In genomic region chr6:47241742-47242482, GRCh38 we compare ENCODE assay signal across 8 cellular contexts.
DNase-seq lines count a peak whose midpoint lies in the region; ATAC-seq and TF ChIP-seq lines count a peak whose summit lies in the region.

No MANE protein-coding gene starts in this region.

- peak overlapping the region; percentile 65 for H4K8ac ChIP-seq in mesendoderm (ENCODE audit: low read depth, low read length)

- H3K4ac ChIP-seq in mesendoderm (ENCODE audit: low read depth, low read length) = no peak overlapping the region

- H3K36me3 ChIP-seq in adipocyte (ENCODE audit: control insufficient read depth, insufficient read depth, low read length, severe bottlenecking) = peaks cover 9% of the 10 kb centered on the region
- H3K36me3 ChIP-seq in mesendoderm (ENCODE audit: control insufficient read depth, insufficient read depth, low read length) = no peaks in the 10 kb centered on the region

- H3K79me1 ChIP-seq in mesendoderm (ENCODE audit: low read length) = peaks cover 13% of the 10 kb centered on the region

- no peak overlapping the region for H3K27ac ChIP-seq in mesendoderm (ENCODE audit: low read depth, low read length)

- peak; percentile 4 for ATAC-seq in HG02943 (IDR thresholded peaks at IDR 0.05; ENCODE audit: low read depth, unreplicated experiment)
- no peak for ATAC-seq in HG03521 (IDR thresholded peaks at IDR 0.05; ENCODE audit: unreplicated experiment)

- no peak overlapping the region for H3K4me3 ChIP-seq in adipocyte (ENCODE audit: low read length)
- no peak overlapping the region for H3K4me3 ChIP-seq in mesendoderm (ENCODE audit: low read length)

- peaks cover 32% of the 10 kb centered on the region for H3K4me1 ChIP-seq in adipocyte (ENCODE audit: control insufficient read depth, insufficient read depth, low read length)
- H3K4me1 ChIP-seq in mesendoderm (ENCODE audit: control insufficient read depth, low read depth, low read length) = no peaks in the 10 kb centered on the region

- H3K9me3 ChIP-seq in adipocyte (ENCODE audit: control insufficient read depth, low read length) = no peaks in the 10 kb centered on the region

- no peak overlapping the region for H3K23ac ChIP-seq in mesendoderm (ENCODE audit: low read length)

- WGBS in mesendoderm (ENCODE audit: extremely low coverage, insufficient coverage, low lambda C conversion rate) = no CpG with 5 or more reads among the region's 4 CpGs

- H2BK120ac ChIP-seq in mesendoderm (ENCODE audit: low read depth, low read length) = no peak overlapping the region

- H3K27me3 ChIP-seq in adipocyte (replicated peaks; ENCODE audit: control insufficient read depth, insufficient read depth, low read length) (no peaks in the 10 kb centered on the region), mesendoderm (ENCODE audit: insufficient read depth, low read length, poor library complexity) (no peaks in the 10 kb centered on the region)

- TF ChIP-seq CTCF in AG09319 (IDR thresholded peaks at IDR 0.05; ENCODE audit: low read depth, low read length) = peak; percentile 8
- no peak for TF ChIP-seq CTCF in GM10266 (IDR thresholded peaks at IDR 0.05; ENCODE audit: control insufficient read depth, insufficient read depth, low read depth, missing control alignments)

- no peak overlapping the region for H2BK5ac ChIP-seq in mesendoderm (ENCODE audit: low read length)

- H2AK5ac ChIP-seq in mesendoderm (ENCODE audit: low read length) = no peak overlapping the region

- no peak overlapping the region for H3K4me2 ChIP-seq in mesendoderm (ENCODE audit: low read length)

- no peak overlapping the region for H3K56ac ChIP-seq in mesendoderm (ENCODE audit: low read length)

- no peak overlapping the region for H3K18ac ChIP-seq in mesendoderm (ENCODE audit: low read length)

- DNase-seq in AG09319 (ENCODE audit: extremely low read depth, low read depth) = no peak
- no peak for DNase-seq in adipocyte (ENCODE audit: low read depth)
- DNase-seq in mesendoderm = no peak
- DNase-seq in activated CD8-positive, alpha-beta memory T cell treated with anti-CD3 and anti-CD28 coated beads for 24 hours = no peak
- DNase-seq in GM10266 (ENCODE audit: extremely low spot score) = no peak
- DNase-seq in NCI-H1048 (lab: John Stamatoyannopoulos, UW) = no peak

- no peak overlapping the region for H2BK15ac ChIP-seq in mesendoderm (replicated peaks; ENCODE audit: low read depth)

- H3K79me2 ChIP-seq in mesendoderm (ENCODE audit: control insufficient read depth, insufficient read depth, low read length) = peaks cover 5% of the 10 kb centered on the region

- H3K9ac ChIP-seq in adipocyte (ENCODE audit: low read length) = peak overlapping the region; percentile 44
- no peak overlapping the region for H3K9ac ChIP-seq in mesendoderm (ENCODE audit: low read length)

- H4K5ac ChIP-seq in mesendoderm (ENCODE audit: low read length) = no peak overlapping the region
